In genomic region chr17:32268734-32269288, GRCh38 we compare ENCODE assay signal across 1 cellular context.
A peak's percentile ranks its signal among the peaks of the same experiment; 100 is the strongest.
TF ChIP-seq lines count a peak whose summit lies in the region.

No MANE protein-coding gene starts in this region.

TF ChIP-seq in K562, 482 proteins besides CTCF, POLR2A, EP300 and RAD21 (continued from another document):
- TF ChIP-seq STAT6 (CRISPR knock-in tag; IDR thresholded peaks at IDR 0.05) (no peak), NFIC (IDR thresholded peaks at IDR 0.05) (peak; percentile 81), TAF15 (IDR thresholded peaks at IDR 0.05; ENCODE audit: low read depth, low read length) (no peak), ZNF24 (IDR thresholded peaks at IDR 0.05) (no peak), HNRNPUL1 (IDR thresholded peaks at IDR 0.05; ENCODE audit: low read length) (no peak), ZNF165 (CRISPR knock-in tag; IDR thresholded peaks at IDR 0.05; ENCODE audit: borderline replicate concordance) (no peak), ATF3 (IDR thresholded peaks at IDR 0.05) (peak; percentile 53), ATF3 (CRISPR knock-in tag; conservative IDR thresholded peaks at IDR 0.05) (no peak)
